Comparison of ENCODE assay signal across 21 cellular contexts in the genomic region with DNA sequence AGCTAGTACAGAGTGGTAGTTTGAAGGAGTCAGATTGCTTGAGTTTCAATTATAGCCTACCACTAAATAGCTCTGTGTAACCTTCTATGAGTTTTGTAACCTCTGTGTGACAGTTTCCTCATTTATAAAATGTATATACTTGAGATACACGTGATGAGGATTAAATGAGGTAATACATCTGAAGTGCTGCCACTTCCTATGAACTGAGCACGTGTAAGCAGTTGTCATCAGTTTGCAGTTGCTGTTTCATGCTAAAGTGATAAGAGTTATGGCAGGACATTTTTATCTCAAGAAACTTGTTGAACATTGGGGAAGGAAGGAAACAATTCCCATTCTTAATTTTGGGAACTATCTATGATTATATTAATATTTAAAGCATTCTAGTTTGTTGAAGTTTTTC. TPM values are rescaled to one million over a fixed set of nuclear protein-coding genes. Genes with fewer than 3 reads are reported as not detected.
DNase-seq lines count a peak whose midpoint lies in the region; ATAC-seq and TF ChIP-seq lines count a peak whose summit lies in the region.
"Had no signal": no experiment of that assay in that cellular context is flagged by ENCODE, and none has a peak within 500 bp of the region (broad histone marks: within the 10 kb centered on the region; RNA-seq: fewer than 3 reads in every experiment).

No MANE protein-coding gene starts in this region.

- WGBS in hepatocyte (ENCODE audit: low lambda C conversion rate, missing lambda C conversion rate): 79% methylated on average over 2 of the region's 2 CpGs
- WGBS in testis, 2 donors: 45 to 54% methylated on average over 2 of the region's 2 CpGs

- POLR2A ChIA-PET in activated CD4-positive, alpha-beta memory T cell treated with anti-CD3 and anti-CD28 coated beads, Interleukin-2, amount 10 ng/mL, durations not matched to agents 7 days and 5 days (lab: Charles Lee): interaction anchor here (0.6 kb wide), 1 partner anchor 39 kb away, joined by 3 read pairs; a partner anchor contains a TSS

- H3K27me3 ChIP-seq in hepatocyte (no peaks in the 10 kb centered on the region), testis (no peaks in the 10 kb centered on the region)
- H3K27me3 ChIP-seq: dorsolateral prefrontal cortex, esophagus squamous epithelium, heart right ventricle, stomach had no signal

- TF ChIP-seq CTCF in fibroblast of the aortic adventitia (IDR thresholded peaks at IDR 0.05; ENCODE audit: insufficient read depth, low read length): no peak
- TF ChIP-seq CTCF in hepatocyte (IDR thresholded peaks at IDR 0.05; ENCODE audit: poor library complexity): no peak
- TF ChIP-seq CTCF in testis (IDR thresholded peaks at IDR 0.05): no peak

- H3K36me3 Mint-ChIP-seq in activated CD4-positive, alpha-beta memory T cell treated with anti-CD3 and anti-CD28 coated beads, Interleukin-2, amount 10 ng/mL, durations not matched to agents 7 days and 5 days (ENCODE audit: low read depth): peaks cover 21% of the 10 kb centered on the region

- H3K27ac ChIP-seq in hepatocyte: no peak overlapping the region
- H3K27ac ChIP-seq in testis: no peak overlapping the region
- H3K27ac ChIP-seq: dorsolateral prefrontal cortex, esophagus squamous epithelium, heart right ventricle, stomach had no signal

- no peaks in the 10 kb centered on the region for H4K20me1 ChIP-seq in hepatocyte (ENCODE audit: insufficient read depth, poor library complexity, severe bottlenecking)

- H3K4me3 ChIP-seq in fibroblast of the aortic adventitia (ENCODE audit: low read depth, low read length) (no peak overlapping the region), hepatocyte (no peak overlapping the region), testis (no peak overlapping the region)
- H3K4me3 ChIP-seq: dorsolateral prefrontal cortex, esophagus squamous epithelium, heart right ventricle, stomach had no signal

- H3K79me2 ChIP-seq in hepatocyte: no peaks in the 10 kb centered on the region

- no peaks in the 10 kb centered on the region for H3K4me1 Mint-ChIP-seq in activated CD4-positive, alpha-beta memory T cell treated with anti-CD3 and anti-CD28 coated beads, Interleukin-2, amount 10 ng/mL, durations not matched to agents 7 days and 5 days
- H3K4me1 Mint-ChIP-seq: activated naive CD4-positive, alpha-beta T cell treated with anti-CD3 and anti-CD28 coated beads, Interleukin-2, amount 10 ng/mL, durations not matched to agents 7 days and 5 days; brain; mesothelial cell of epicardium had no signal

- H3K9me2 ChIP-seq in hepatocyte (replicated peaks; ENCODE audit: insufficient read depth): no peaks in the 10 kb centered on the region

- no peak overlapping the region for H3K27ac Mint-ChIP-seq in activated CD4-positive, alpha-beta memory T cell treated with anti-CD3 and anti-CD28 coated beads, Interleukin-2, amount 10 ng/mL, durations not matched to agents 7 days and 5 days
- H3K27ac Mint-ChIP-seq: activated naive CD4-positive, alpha-beta T cell treated with anti-CD3 and anti-CD28 coated beads, Interleukin-2, amount 10 ng/mL, durations not matched to agents 7 days and 5 days; CD8-positive, alpha-beta T cell; mesothelial cell of epicardium had no signal

- TF ChIP-seq POLR2A in GM18505 (IDR thresholded peaks at IDR 0.05; ENCODE audit: borderline replicate concordance, extremely low read depth, insufficient read depth, insufficient read length) (no peak), testis (IDR thresholded peaks at IDR 0.05) (no peak)

- no peak overlapping the region for H2AFZ ChIP-seq in hepatocyte

- peaks cover 15% of the 10 kb centered on the region for H3K9me3 Mint-ChIP-seq in activated CD4-positive, alpha-beta memory T cell treated with anti-CD3 and anti-CD28 coated beads, Interleukin-2, amount 10 ng/mL, durations not matched to agents 7 days and 5 days

- CTCF ChIA-PET in activated CD4-positive, alpha-beta memory T cell treated with anti-CD3 and anti-CD28 coated beads, Interleukin-2, amount 10 ng/mL, durations not matched to agents 7 days and 5 days (lab: Charles Lee): no interaction called here

- peak; percentile 80 for DNase-seq in CD1c-positive myeloid dendritic cell (ENCODE audit: extremely low spot score)
- peak; percentile 29 to 36 for DNase-seq in Kasumi-1 (lab: John Stamatoyannopoulos, UW)
- peak; percentile 57 for DNase-seq in SKM-1 (lab: John Stamatoyannopoulos, UW; ENCODE audit: unreplicated experiment)
- peak; percentile 4 for DNase-seq in fibroblast of the aortic adventitia (ENCODE audit: low read depth)
- DNase-seq in activated CD4-positive, alpha-beta memory T cell treated with anti-CD3 and anti-CD28 coated beads, Interleukin-2, amount 10 ng/mL, durations not matched to agents 7 days and 5 days: no peak
- DNase-seq in hepatocyte (ENCODE audit: low spot score): no peak
- no peak for DNase-seq in testis
- DNase-seq: ACHN; activated naive CD4-positive, alpha-beta T cell treated with anti-CD3 and anti-CD28 coated beads, Interleukin-2, amount 10 ng/mL, durations not matched to agents 7 days and 5 days; activated T-cell treated with anti-CD3 and anti-CD28 coated beads for 4 hours; CD8-positive, alpha-beta T cell; dorsolateral prefrontal cortex; esophagus squamous epithelium; heart right ventricle; kidney glomerular epithelial cell; NCI-H1092; NCI-H748 treated with DMSO at 0.1 percent for 48 hours; stomach had no signal

- H3K4me1 ChIP-seq in hepatocyte (ENCODE audit: insufficient read depth) (no peaks in the 10 kb centered on the region), testis (no peaks in the 10 kb centered on the region)
- H3K4me1 ChIP-seq: esophagus squamous epithelium, heart right ventricle, stomach had no signal

- H3K9me3 ChIP-seq in hepatocyte (ENCODE audit: low read depth) (peaks cover 12% of the 10 kb centered on the region), testis (no peaks in the 10 kb centered on the region)

- no peak for ATAC-seq in GM18505 (IDR thresholded peaks at IDR 0.05; ENCODE audit: unreplicated experiment)
- ATAC-seq: CD8-positive, alpha-beta T cell; heart right ventricle had no signal

- no peak overlapping the region for H3K4me2 ChIP-seq in hepatocyte

- intact Hi-C loops in testis (cut with DNase I; ENCODE audit: low total_unique reads): no loop called here

- H3K27me3 Mint-ChIP-seq in activated CD4-positive, alpha-beta memory T cell treated with anti-CD3 and anti-CD28 coated beads, Interleukin-2, amount 10 ng/mL, durations not matched to agents 7 days and 5 days: no peaks in the 10 kb centered on the region
- H3K27me3 Mint-ChIP-seq: activated naive CD4-positive, alpha-beta T cell treated with anti-CD3 and anti-CD28 coated beads, Interleukin-2, amount 10 ng/mL, durations not matched to agents 7 days and 5 days; brain had no signal

- no peak overlapping the region for H3K4me3 Mint-ChIP-seq in activated CD4-positive, alpha-beta memory T cell treated with anti-CD3 and anti-CD28 coated beads, Interleukin-2, amount 10 ng/mL, durations not matched to agents 7 days and 5 days
- H3K4me3 Mint-ChIP-seq: activated naive CD4-positive, alpha-beta T cell treated with anti-CD3 and anti-CD28 coated beads, Interleukin-2, amount 10 ng/mL, durations not matched to agents 7 days and 5 days; brain; CD8-positive, alpha-beta T cell; mesothelial cell of epicardium had no signal

- H3K36me3 ChIP-seq in hepatocyte (replicated peaks; ENCODE audit: insufficient read depth, low read depth) (no peaks in the 10 kb centered on the region), testis (ENCODE audit: low read depth, missing control alignments) (no peaks in the 10 kb centered on the region)

RNA-seq across cellular contexts. Expression of a gene that starts 38.5 kb away (rescaled TPM):
- total RNA-seq in fibroblast of the aortic adventitia (ENCODE audit: low replicate concordance) (14.0 and 14.2 TPM in 2 replicates), hepatocyte (10.3 and 13.7 TPM in 2 replicates), testis (10 to 100 TPM; 24.2 to 37.9 TPM)
- total RNA-seq in activated CD4-positive, alpha-beta memory T cell treated with anti-CD3 and anti-CD28 coated beads, Interleukin-2, amount 10 ng/mL, durations not matched to agents 7 days and 5 days: 10 to 100 TPM; 11.9 to 12.3 TPM
- polyA plus RNA-seq in hepatocyte (4.4 and 5.1 TPM in 2 replicates), testis (ENCODE audit: insufficient read depth, low read depth, low replicate concordance) (43.8 TPM)

RNA-seq across cellular contexts. Expression of a gene that starts 39.1 kb away (rescaled TPM):
- 28.1 and 34.4 TPM in 2 replicates for total RNA-seq in fibroblast of the aortic adventitia (ENCODE audit: low replicate concordance)
- 10 to 100 TPM; 41.3 to 42.1 TPM for total RNA-seq in activated CD4-positive, alpha-beta memory T cell treated with anti-CD3 and anti-CD28 coated beads, Interleukin-2, amount 10 ng/mL, durations not matched to agents 7 days and 5 days
- 23.2 and 29.4 TPM in 2 replicates for total RNA-seq in hepatocyte
- polyA plus RNA-seq in hepatocyte: 48.5 and 52.0 TPM in 2 replicates
- total RNA-seq in testis: 10 to 100 TPM; 17.1 to 17.2 TPM
- 64.7 TPM for polyA plus RNA-seq in testis (ENCODE audit: insufficient read depth, low read depth, low replicate concordance)

Comparison
In these comparisons a context has a peak if more than half of its experiments do, and no peak if none do; other contexts are left out.
1. DNase-seq: peak in CD1c-positive myeloid dendritic cell (single experiment), Kasumi-1 (2 of 2), SKM-1 (single experiment) and fibroblast of the aortic adventitia (single experiment); none in activated CD4-positive, alpha-beta memory T cell treated with anti-CD3 and anti-CD28 coated beads, Interleukin-2, amount 10 ng/mL, durations not matched to agents 7 days and 5 days (single experiment), hepatocyte (single experiment) and testis (single experiment).